8 cellular contexts compared by ENCODE assay signal in the genomic region with DNA sequence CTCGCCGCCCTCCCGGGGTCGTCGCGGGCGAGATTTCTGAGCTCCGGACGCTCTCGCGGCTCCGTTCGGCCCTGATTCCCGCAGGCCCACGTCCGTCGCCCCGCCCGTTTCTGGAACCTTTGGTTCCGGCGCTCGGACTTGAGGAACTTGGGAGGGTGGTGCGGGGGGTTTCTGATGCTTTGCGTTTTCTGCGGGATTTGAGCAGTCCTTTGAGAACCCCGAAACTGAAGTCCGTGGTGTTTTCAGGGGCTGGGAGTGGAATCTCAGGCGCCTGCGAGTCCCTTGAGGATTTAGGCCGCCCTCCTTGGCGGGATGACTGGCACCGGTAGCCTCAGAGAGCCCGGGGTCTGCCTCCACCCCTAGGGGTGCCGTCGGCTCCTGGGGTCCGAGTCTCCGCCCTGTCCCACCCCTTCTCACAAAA. TPM values are rescaled to one million over a fixed set of nuclear protein-coding genes. Genes with fewer than 3 reads are reported as not detected.
DNase-seq lines count a peak whose midpoint lies in the region; ATAC-seq and TF ChIP-seq lines count a peak whose summit lies in the region.

No MANE protein-coding gene starts in this region.

- in situ Hi-C loops in astrocyte of the cerebellum (cut with HindIII; ENCODE audit: low sequenced_read_pairs), result no loop called here

- peak; percentile 5 for DNase-seq in activated T-cell treated with anti-CD3 and anti-CD28 coated beads for 48 hours (ENCODE audit: low read depth)
- no peak for DNase-seq in activated T-cell treated with anti-CD3 and anti-CD28 coated beads, Interleukin-2, amount 50 U/mL, for 1 hour
- DNase-seq in astrocyte of the cerebellum (ENCODE audit: low read depth), result peak; percentile 8
- DNase-seq in immature natural killer cell, result no peak
- DNase-seq in stimulated activated naive B cell treated with anti-CD40 and anti-IgM and Interleukin-4, amounts not matched to agents 10 μg/mL and 1 μg/mL and 100 μg/mL, for 72 hours, result no peak
- no peak for DNase-seq in putamen (ENCODE audit: low spot score)
- DNase-seq in inferior parietal cortex (ENCODE audit: extremely low spot score), result no peak
- DNase-seq in pons (ENCODE audit: low spot score), result no peak

- H3K9me3 Mint-ChIP-seq in immature natural killer cell, result peaks cover 0 to 2% (median 0%) of the 10 kb centered on the region in 6 donors
- H3K9me3 Mint-ChIP-seq in stimulated activated naive B cell treated with anti-CD40 and anti-IgM and Interleukin-4, amounts not matched to agents 10 μg/mL and 1 μg/mL and 100 μg/mL, for 72 hours, result no peaks in the 10 kb centered on the region

- H3K27ac Mint-ChIP-seq in immature natural killer cell, result peak overlapping the region in 1 of 6 donors; percentile 87
- H3K27ac Mint-ChIP-seq in stimulated activated naive B cell treated with anti-CD40 and anti-IgM and Interleukin-4, amounts not matched to agents 10 μg/mL and 1 μg/mL and 100 μg/mL, for 72 hours, result no peak overlapping the region

- peak overlapping the region; percentile 55 to 81 (median 71) for H3K4me3 Mint-ChIP-seq in immature natural killer cell
- peak overlapping the region; percentile 68 to 92 for H3K4me3 Mint-ChIP-seq in stimulated activated naive B cell treated with anti-CD40 and anti-IgM and Interleukin-4, amounts not matched to agents 10 μg/mL and 1 μg/mL and 100 μg/mL, for 72 hours

- H3K36me3 Mint-ChIP-seq in immature natural killer cell, result no peaks in the 10 kb centered on the region
- peaks cover 0 to 9% of the 10 kb centered on the region in 2 donors for H3K36me3 Mint-ChIP-seq in stimulated activated naive B cell treated with anti-CD40 and anti-IgM and Interleukin-4, amounts not matched to agents 10 μg/mL and 1 μg/mL and 100 μg/mL, for 72 hours

- no peak for TF ChIP-seq CTCF in astrocyte of the cerebellum (IDR thresholded peaks at IDR 0.05; ENCODE audit: low read depth, low read length, missing control alignments)

- H3K4me1 Mint-ChIP-seq in immature natural killer cell, result peaks cover 6 to 13% of the 10 kb centered on the region in 2 donors
- peaks cover 0 to 14% of the 10 kb centered on the region in 2 donors for H3K4me1 Mint-ChIP-seq in stimulated activated naive B cell treated with anti-CD40 and anti-IgM and Interleukin-4, amounts not matched to agents 10 μg/mL and 1 μg/mL and 100 μg/mL, for 72 hours

- H3K27me3 Mint-ChIP-seq in immature natural killer cell (ENCODE audit: low read depth in 3 of 3), result peaks cover 10 to 13% (median 11%) of the 10 kb centered on the region in 3 donors
- peaks cover 0 to 22% of the 10 kb centered on the region in 2 donors for H3K27me3 Mint-ChIP-seq in stimulated activated naive B cell treated with anti-CD40 and anti-IgM and Interleukin-4, amounts not matched to agents 10 μg/mL and 1 μg/mL and 100 μg/mL, for 72 hours

- peak in 1 of 2 donors; percentile 60 for ATAC-seq in stimulated activated naive B cell treated with anti-CD40 and anti-IgM and Interleukin-4, amounts not matched to agents 10 μg/mL and 1 μg/mL and 100 μg/mL, for 72 hours (replicated peaks)

- peak overlapping the region; percentile 67 for H3K4me3 ChIP-seq in astrocyte of the cerebellum (ENCODE audit: low read depth, low read length)

RNA-seq across cellular contexts. Expression of a gene that starts 0.3 kb away (rescaled TPM):
- polyA plus RNA-seq in immature natural killer cell, result under 1 TPM in 2 of 3 donors, not detected in 1; 0.22 to 0.23 TPM

RNA-seq across cellular contexts. Expression of a gene that starts 42.6 kb away (rescaled TPM):
- polyA plus RNA-seq in immature natural killer cell, result not detected

Comparison
In these comparisons a context has a peak if more than half of its experiments do, and no peak if none do; other contexts are left out.
1. DNase-seq: peak in activated T-cell treated with anti-CD3 and anti-CD28 coated beads for 48 hours (single experiment) and astrocyte of the cerebellum (single experiment); none in activated T-cell treated with anti-CD3 and anti-CD28 coated beads, Interleukin-2, amount 50 U/mL, for 1 hour (single experiment), immature natural killer cell (0 of 3), stimulated activated naive B cell treated with anti-CD40 and anti-IgM and Interleukin-4, amounts not matched to agents 10 μg/mL and 1 μg/mL and 100 μg/mL, for 72 hours (single experiment), putamen (single experiment), inferior parietal cortex (single experiment) and pons (single experiment).